Comparison of ENCODE assay signal across 1 cellular context in the genomic region with DNA sequence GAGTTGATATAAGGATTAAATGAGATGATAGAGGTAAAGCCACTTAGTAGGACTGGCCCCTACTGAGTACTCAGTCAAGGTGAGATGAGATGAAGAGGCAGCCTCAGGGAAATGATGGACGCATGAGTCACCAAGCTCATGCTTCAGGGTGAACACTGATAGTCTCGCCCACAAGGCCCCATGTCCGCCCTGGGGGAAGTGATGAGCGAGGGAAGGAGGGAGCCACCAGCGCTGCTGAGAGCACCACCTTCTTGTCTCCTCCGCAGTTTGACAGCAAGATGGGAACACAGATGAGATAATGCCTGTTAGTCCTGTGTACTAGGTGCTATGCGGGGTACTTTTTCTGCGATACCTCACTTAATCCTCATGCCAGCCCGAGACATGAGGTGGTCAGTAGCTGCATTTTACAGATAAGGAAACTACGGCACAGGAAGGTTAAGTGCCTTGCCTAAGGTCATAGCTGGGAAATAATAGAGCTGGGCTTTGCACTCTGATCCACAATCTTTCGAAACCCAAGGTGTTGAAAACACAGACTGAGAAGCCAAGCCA.
TF ChIP-seq lines count a peak whose summit lies in the region.

No MANE protein-coding gene starts in this region.

TF ChIP-seq in K562, 482 proteins besides CTCF, POLR2A, EP300 and RAD21 (continued from another document and continues in another):
- TF ChIP-seq RREB1 (CRISPR knock-in tag; IDR thresholded peaks at IDR 0.05), result peak; percentile 72; the same call in 1 of the 2 replicates
- TF ChIP-seq SREBF1 (IDR thresholded peaks at IDR 0.05; ENCODE audit: borderline replicate concordance, low read depth, low read length), result no peak
- no peak for TF ChIP-seq ASH1L (IDR thresholded peaks at IDR 0.05; ENCODE audit: borderline replicate concordance, low read depth, partially characterized antibody)
- no peak for TF ChIP-seq ZNF174 (CRISPR knock-in tag; IDR thresholded peaks at IDR 0.05)
- TF ChIP-seq, protein P1, sequence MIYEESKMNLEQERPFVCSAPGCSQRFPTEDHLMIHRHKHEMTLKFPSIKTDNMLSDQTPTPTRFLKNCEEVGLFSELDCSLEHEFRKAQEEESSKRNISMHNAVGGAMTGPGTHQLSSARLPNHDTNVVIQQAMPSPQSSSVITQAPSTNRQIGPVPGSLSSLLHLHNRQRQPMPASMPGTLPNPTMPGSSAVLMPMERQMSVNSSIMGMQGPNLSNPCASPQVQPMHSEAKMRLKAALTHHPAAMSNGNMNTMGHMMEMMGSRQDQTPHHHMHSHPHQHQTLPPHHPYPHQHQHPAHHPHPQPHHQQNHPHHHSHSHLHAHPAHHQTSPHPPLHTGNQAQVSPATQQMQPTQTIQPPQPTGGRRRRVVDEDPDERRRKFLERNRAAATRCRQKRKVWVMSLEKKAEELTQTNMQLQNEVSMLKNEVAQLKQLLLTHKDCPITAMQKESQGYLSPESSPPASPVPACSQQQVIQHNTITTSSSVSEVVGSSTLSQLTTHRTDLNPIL (CRISPR knock-in tag; IDR thresholded peaks at IDR 0.05), result no peak
- no peak for TF ChIP-seq NCOA2 (IDR thresholded peaks at IDR 0.05; ENCODE audit: partially characterized antibody in 2 of 2)
- TF ChIP-seq MEF2D (tag; conservative IDR thresholded peaks at IDR 0.05; ENCODE audit: low read depth), result no peak
- peak; percentile 89 for TF ChIP-seq HDAC2 (IDR thresholded peaks at IDR 0.05)
- no peak for TF ChIP-seq SREBF2 (CRISPR knock-in tag; IDR thresholded peaks at IDR 0.05)
- TF ChIP-seq HOXB6 (CRISPR knock-in tag; IDR thresholded peaks at IDR 0.05; ENCODE audit: borderline replicate concordance), result no peak
- TF ChIP-seq RB1 (IDR thresholded peaks at IDR 0.05; ENCODE audit: low read depth), result no peak
- no peak for TF ChIP-seq ZNF780A (CRISPR knock-in tag; IDR thresholded peaks at IDR 0.05)
- peak in 1 of 2 experiments; percentile 41; a peak in 2 of 4 replicates for TF ChIP-seq MNT (conservative IDR thresholded peaks at IDR 0.05)
- no peak for TF ChIP-seq HEY1 (CRISPR knock-in tag; IDR thresholded peaks at IDR 0.05; ENCODE audit: borderline replicate concordance)
- no peak for TF ChIP-seq NR2F6 (CRISPR knock-in tag; IDR thresholded peaks at IDR 0.05)
- TF ChIP-seq, protein P2, sequence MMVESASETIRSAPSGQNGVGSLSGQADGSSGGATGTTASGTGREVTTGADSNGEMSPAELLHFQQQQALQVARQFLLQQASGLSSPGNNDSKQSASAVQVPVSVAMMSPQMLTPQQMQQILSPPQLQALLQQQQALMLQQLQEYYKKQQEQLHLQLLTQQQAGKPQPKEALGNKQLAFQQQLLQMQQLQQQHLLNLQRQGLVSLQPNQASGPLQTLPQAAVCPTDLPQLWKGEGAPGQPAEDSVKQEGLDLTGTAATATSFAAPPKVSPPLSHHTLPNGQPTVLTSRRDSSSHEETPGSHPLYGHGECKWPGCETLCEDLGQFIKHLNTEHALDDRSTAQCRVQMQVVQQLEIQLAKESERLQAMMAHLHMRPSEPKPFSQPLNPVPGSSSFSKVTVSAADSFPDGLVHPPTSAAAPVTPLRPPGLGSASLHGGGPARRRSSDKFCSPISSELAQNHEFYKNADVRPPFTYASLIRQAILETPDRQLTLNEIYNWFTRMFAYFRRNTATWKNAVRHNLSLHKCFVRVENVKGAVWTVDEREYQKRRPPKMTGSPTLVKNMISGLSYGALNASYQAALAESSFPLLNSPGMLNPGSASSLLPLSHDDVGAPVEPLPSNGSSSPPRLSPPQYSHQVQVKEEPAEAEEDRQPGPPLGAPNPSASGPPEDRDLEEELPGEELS (CRISPR knock-in tag; IDR thresholded peaks at IDR 0.05; ENCODE audit: borderline replicate concordance), result 0 out of 2 replicates have a peak, but pooled peaks have one; percentile 48
- TF ChIP-seq U2AF1 (optimal IDR thresholded peaks at IDR 0.05; ENCODE audit: low read depth, low read length), result no peak
- TF ChIP-seq TAF15 (IDR thresholded peaks at IDR 0.05; ENCODE audit: low read depth, low read length), result no peak
- no peak for TF ChIP-seq SRF (CRISPR knock-in tag; IDR thresholded peaks at IDR 0.05)
- TF ChIP-seq, protein P3, sequence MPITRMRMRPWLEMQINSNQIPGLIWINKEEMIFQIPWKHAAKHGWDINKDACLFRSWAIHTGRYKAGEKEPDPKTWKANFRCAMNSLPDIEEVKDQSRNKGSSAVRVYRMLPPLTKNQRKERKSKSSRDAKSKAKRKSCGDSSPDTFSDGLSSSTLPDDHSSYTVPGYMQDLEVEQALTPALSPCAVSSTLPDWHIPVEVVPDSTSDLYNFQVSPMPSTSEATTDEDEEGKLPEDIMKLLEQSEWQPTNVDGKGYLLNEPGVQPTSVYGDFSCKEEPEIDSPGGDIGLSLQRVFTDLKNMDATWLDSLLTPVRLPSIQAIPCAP (CRISPR knock-in tag; IDR thresholded peaks at IDR 0.05; ENCODE audit: borderline replicate concordance), result no peak
- TF ChIP-seq, protein P4, sequence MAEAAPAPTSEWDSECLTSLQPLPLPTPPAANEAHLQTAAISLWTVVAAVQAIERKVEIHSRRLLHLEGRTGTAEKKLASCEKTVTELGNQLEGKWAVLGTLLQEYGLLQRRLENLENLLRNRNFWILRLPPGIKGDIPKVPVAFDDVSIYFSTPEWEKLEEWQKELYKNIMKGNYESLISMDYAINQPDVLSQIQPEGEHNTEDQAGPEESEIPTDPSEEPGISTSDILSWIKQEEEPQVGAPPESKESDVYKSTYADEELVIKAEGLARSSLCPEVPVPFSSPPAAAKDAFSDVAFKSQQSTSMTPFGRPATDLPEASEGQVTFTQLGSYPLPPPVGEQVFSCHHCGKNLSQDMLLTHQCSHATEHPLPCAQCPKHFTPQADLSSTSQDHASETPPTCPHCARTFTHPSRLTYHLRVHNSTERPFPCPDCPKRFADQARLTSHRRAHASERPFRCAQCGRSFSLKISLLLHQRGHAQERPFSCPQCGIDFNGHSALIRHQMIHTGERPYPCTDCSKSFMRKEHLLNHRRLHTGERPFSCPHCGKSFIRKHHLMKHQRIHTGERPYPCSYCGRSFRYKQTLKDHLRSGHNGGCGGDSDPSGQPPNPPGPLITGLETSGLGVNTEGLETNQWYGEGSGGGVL (CRISPR knock-in tag; IDR thresholded peaks at IDR 0.05), result no peak
- TF ChIP-seq, protein P5, sequence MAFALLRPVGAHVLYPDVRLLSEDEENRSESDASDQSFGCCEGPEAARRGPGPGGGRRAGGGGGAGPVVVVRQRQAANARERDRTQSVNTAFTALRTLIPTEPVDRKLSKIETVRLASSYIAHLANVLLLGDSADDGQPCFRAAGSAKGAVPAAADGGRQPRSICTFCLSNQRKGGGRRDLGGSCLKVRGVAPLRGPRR (CRISPR knock-in tag; IDR thresholded peaks at IDR 0.05), result no peak
- TF ChIP-seq SMAD4 (CRISPR knock-in tag; conservative IDR thresholded peaks at IDR 0.05), result peak; percentile 72
- TF ChIP-seq, protein P6, sequence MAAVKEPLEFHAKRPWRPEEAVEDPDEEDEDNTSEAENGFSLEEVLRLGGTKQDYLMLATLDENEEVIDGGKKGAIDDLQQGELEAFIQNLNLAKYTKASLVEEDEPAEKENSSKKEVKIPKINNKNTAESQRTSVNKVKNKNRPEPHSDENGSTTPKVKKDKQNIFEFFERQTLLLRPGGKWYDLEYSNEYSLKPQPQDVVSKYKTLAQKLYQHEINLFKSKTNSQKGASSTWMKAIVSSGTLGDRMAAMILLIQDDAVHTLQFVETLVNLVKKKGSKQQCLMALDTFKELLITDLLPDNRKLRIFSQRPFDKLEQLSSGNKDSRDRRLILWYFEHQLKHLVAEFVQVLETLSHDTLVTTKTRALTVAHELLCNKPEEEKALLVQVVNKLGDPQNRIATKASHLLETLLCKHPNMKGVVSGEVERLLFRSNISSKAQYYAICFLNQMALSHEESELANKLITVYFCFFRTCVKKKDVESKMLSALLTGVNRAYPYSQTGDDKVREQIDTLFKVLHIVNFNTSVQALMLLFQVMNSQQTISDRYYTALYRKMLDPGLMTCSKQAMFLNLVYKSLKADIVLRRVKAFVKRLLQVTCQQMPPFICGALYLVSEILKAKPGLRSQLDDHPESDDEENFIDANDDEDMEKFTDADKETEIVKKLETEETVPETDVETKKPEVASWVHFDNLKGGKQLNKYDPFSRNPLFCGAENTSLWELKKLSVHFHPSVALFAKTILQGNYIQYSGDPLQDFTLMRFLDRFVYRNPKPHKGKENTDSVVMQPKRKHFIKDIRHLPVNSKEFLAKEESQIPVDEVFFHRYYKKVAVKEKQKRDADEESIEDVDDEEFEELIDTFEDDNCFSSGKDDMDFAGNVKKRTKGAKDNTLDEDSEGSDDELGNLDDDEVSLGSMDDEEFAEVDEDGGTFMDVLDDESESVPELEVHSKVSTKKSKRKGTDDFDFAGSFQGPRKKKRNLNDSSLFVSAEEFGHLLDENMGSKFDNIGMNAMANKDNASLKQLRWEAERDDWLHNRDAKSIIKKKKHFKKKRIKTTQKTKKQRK (IDR thresholded peaks at IDR 0.05; ENCODE audit: borderline replicate concordance, low read depth, low read length), result no peak
- TF ChIP-seq ZFX (CRISPR knock-in tag; IDR thresholded peaks at IDR 0.05), result no peak
- no peak for TF ChIP-seq MTF1 (CRISPR knock-in tag; IDR thresholded peaks at IDR 0.05; ENCODE audit: borderline replicate concordance)
- TF ChIP-seq POLR2AphosphoS5 (IDR thresholded peaks at IDR 0.05; ENCODE audit: control insufficient read depth, insufficient read depth, low read depth, low read length), result peak; percentile 59; the same call in 1 of the 2 replicates
- TF ChIP-seq ZNF778 (CRISPR knock-in tag; IDR thresholded peaks at IDR 0.05), result no peak
- no peak for TF ChIP-seq RBM25 (IDR thresholded peaks at IDR 0.05; ENCODE audit: low read depth, low read length, severe bottlenecking)
- TF ChIP-seq BRF1 (IDR thresholded peaks at IDR 0.05; ENCODE audit: borderline replicate concordance, extremely low read depth, insufficient read length), result no peak
- no peak for TF ChIP-seq ZC3H8 (IDR thresholded peaks at IDR 0.05)
- TF ChIP-seq HBP1 (CRISPR knock-in tag; IDR thresholded peaks at IDR 0.05), result no peak
- no peak for TF ChIP-seq ARID3B (CRISPR knock-in tag; IDR thresholded peaks at IDR 0.05; ENCODE audit: borderline replicate concordance)
- TF ChIP-seq MCM3 (IDR thresholded peaks at IDR 0.05), result no peak
- peak; percentile 58; the same call in 1 of the 2 replicates for TF ChIP-seq MECOM (CRISPR knock-in tag; IDR thresholded peaks at IDR 0.05)
